Comparison of ENCODE assay signal across 9 cellular contexts in genomic region chr20:50731930-50732690, GRCh38. TPM values are rescaled to one million over a fixed set of nuclear protein-coding genes. Genes with fewer than 3 reads are reported as not detected.
DNase-seq lines count a peak whose midpoint lies in the region; ATAC-seq, FAIRE-seq and TF ChIP-seq lines count a peak whose summit lies in the region.
"Had no signal": no experiment of that assay in that cellular context is flagged by ENCODE, and none has a peak within 500 bp of the region (broad histone marks: within the 10 kb centered on the region; RNA-seq: fewer than 3 reads in every experiment).

No MANE protein-coding gene starts in this region.

- no peaks in the 10 kb centered on the region for H3K27me3 Mint-ChIP-seq in activated T-cell treated with anti-CD3 and anti-CD28 coated beads, Interleukin-2, amount 50 U/mL, for 72 hours (ENCODE audit: low read depth)

- intact Hi-C loops in kidney (cut with DNase I): no loop called here

- H4K20me1 ChIP-seq in BLaER1: peaks cover 48% of the 10 kb centered on the region

- DNase-seq in activated T-cell treated with anti-CD3 and anti-CD28 coated beads, Interleukin-2, amount 50 U/mL, for 72 hours: peak in 1 of 2 donors; percentile 6
- no peak for DNase-seq in kidney

- no peak for ATAC-seq in activated T-cell treated with anti-CD3 and anti-CD28 coated beads, Interleukin-2, amount 50 U/mL, for 72 hours (replicated peaks in 1 of 2)
- ATAC-seq in GM19324 (IDR thresholded peaks at IDR 0.05; ENCODE audit: low FRiP score, unreplicated experiment): no peak
- ATAC-seq in HG03460 (IDR thresholded peaks at IDR 0.05; ENCODE audit: unreplicated experiment): no peak
- no peak for ATAC-seq in HG02973 (IDR thresholded peaks at IDR 0.05; ENCODE audit: unreplicated experiment)

- FAIRE-seq in kidney (lab: Jason Lieb, UNC): no peak

- H3K27ac Mint-ChIP-seq in activated T-cell treated with anti-CD3 and anti-CD28 coated beads, Interleukin-2, amount 50 U/mL, for 72 hours: peak overlapping the region; percentile 35

- H3K36me3 Mint-ChIP-seq in activated T-cell treated with anti-CD3 and anti-CD28 coated beads, Interleukin-2, amount 50 U/mL, for 72 hours (ENCODE audit: insufficient read depth in 2 of 2): peaks cover 0 to 2% of the 10 kb centered on the region in 2 donors

- peaks cover 37% of the 10 kb centered on the region for H3K4me1 ChIP-seq in BLaER1
- H3K4me1 ChIP-seq in HUES6 (ENCODE audit: control insufficient read depth, insufficient read depth, low read length): peaks cover 27% of the 10 kb centered on the region
- H3K4me1 ChIP-seq in kidney (ENCODE audit: control insufficient read depth in 1 of 2, insufficient read depth in 1 of 2, low read depth in 1 of 2, low read length in 2 of 2): peaks cover 25 to 37% of the 10 kb centered on the region in 2 donors
- peaks cover 13% of the 10 kb centered on the region for H3K4me1 ChIP-seq in stomach smooth muscle (ENCODE audit: control insufficient read depth, insufficient read depth, low read length)

- H3K9me3 ChIP-seq in BLaER1 (no peaks in the 10 kb centered on the region), HUES6 (ENCODE audit: control insufficient read depth, insufficient read depth, low read depth, low read length) (no peaks in the 10 kb centered on the region), kidney (ENCODE audit: control insufficient read depth in 1 of 2, low read length in 2 of 2) (no peaks in the 10 kb centered on the region), stomach smooth muscle (ENCODE audit: control insufficient read depth in 2 of 2, low read length in 2 of 2) (no peaks in the 10 kb centered on the region)

- H3K9ac ChIP-seq in BLaER1 (peak overlapping the region; percentile 92), HUES6 (ENCODE audit: low read length) (peak overlapping the region; percentile 76), kidney (ENCODE audit: low read length in 2 of 2) (peak overlapping the region; percentile 57 to 98), stomach smooth muscle (ENCODE audit: low read length in 2 of 2) (peak overlapping the region; percentile 52 to 62)

- peak overlapping the region; percentile 88 for H3K27ac ChIP-seq in BLaER1
- H3K27ac ChIP-seq in HUES6 (ENCODE audit: low read depth, low read length): peak overlapping the region; percentile 90
- H3K27ac ChIP-seq in kidney (ENCODE audit: low read depth in 2 of 2, low read length in 2 of 2): peak overlapping the region; percentile 94 to 98
- H3K27ac ChIP-seq in stomach smooth muscle (ENCODE audit: low read length): no peak overlapping the region

- H3K4me3 ChIP-seq in BLaER1: peak overlapping the region; percentile 91
- H3K4me3 ChIP-seq in HUES6 (ENCODE audit: low read depth, low read length): peak overlapping the region; percentile 94
- peak overlapping the region; percentile 90 to 95 for H3K4me3 ChIP-seq in kidney (ENCODE audit: low read length in 2 of 2)
- peak overlapping the region; percentile 78 to 86 for H3K4me3 ChIP-seq in stomach smooth muscle (ENCODE audit: low read length in 2 of 2)

- H3K36me3 ChIP-seq in BLaER1 (peaks cover 10% of the 10 kb centered on the region; the same call in 1 of the 2 replicates), HUES6 (ENCODE audit: control insufficient read depth, insufficient read depth, low read length) (peaks cover 3% of the 10 kb centered on the region; the same call in 1 of the 2 replicates), kidney (ENCODE audit: control insufficient read depth in 1 of 2, insufficient read depth in 2 of 2, low read length in 2 of 2) (peaks cover 0 to 10% of the 10 kb centered on the region in 2 donors), stomach smooth muscle (ENCODE audit: control insufficient read depth in 2 of 2, insufficient read depth in 2 of 2, low read length in 2 of 2) (no peaks in the 10 kb centered on the region)

- H3K27me3 ChIP-seq in BLaER1 (no peaks in the 10 kb centered on the region), HUES6 (ENCODE audit: control insufficient read depth, insufficient read depth, low read length) (no peaks in the 10 kb centered on the region), stomach smooth muscle (ENCODE audit: control insufficient read depth in 1 of 2, insufficient read depth in 2 of 2, low read length in 2 of 2) (no peaks in the 10 kb centered on the region)

- H3K4me2 ChIP-seq in BLaER1: peak overlapping the region; percentile 91

- TF ChIP-seq CTCF in kidney (IDR thresholded peaks at IDR 0.05; ENCODE audit: borderline replicate concordance, extremely low read depth, insufficient read depth): no peak

- H3K4me3 Mint-ChIP-seq in activated T-cell treated with anti-CD3 and anti-CD28 coated beads, Interleukin-2, amount 50 U/mL, for 72 hours: peak overlapping the region; percentile 87 to 89

- H3K4me1 Mint-ChIP-seq in activated T-cell treated with anti-CD3 and anti-CD28 coated beads, Interleukin-2, amount 50 U/mL, for 72 hours (ENCODE audit: low read depth): peaks cover 47% of the 10 kb centered on the region

- no peaks in the 10 kb centered on the region for H3K9me3 Mint-ChIP-seq in activated T-cell treated with anti-CD3 and anti-CD28 coated beads, Interleukin-2, amount 50 U/mL, for 72 hours

RNA-seq across cellular contexts. Expression of gene PARD6B, which starts 0.7 kb away (rescaled TPM):
- 1 to 10 TPM; 4.3 to 5.0 TPM for total RNA-seq in activated T-cell treated with anti-CD3 and anti-CD28 coated beads, Interleukin-2, amount 50 U/mL, for 72 hours
- total RNA-seq in kidney: 72.0 TPM
- polyA plus RNA-seq in kidney (ENCODE audit: insufficient read depth, low read depth, low replicate concordance): 9.2 TPM

RNA-seq across cellular contexts. Expression of gene RIPOR3, which starts 40.8 kb away (rescaled TPM):
- total RNA-seq in activated T-cell treated with anti-CD3 and anti-CD28 coated beads, Interleukin-2, amount 50 U/mL, for 72 hours: under 1 TPM; 0.14 to 0.23 TPM
- total RNA-seq in kidney: 14.6 TPM
- 10.5 TPM for polyA plus RNA-seq in kidney (ENCODE audit: insufficient read depth, low read depth, low replicate concordance)
- total RNA-seq: pulmonary artery endothelial cell had no signal

Comparison
In these comparisons a context has a peak if more than half of its experiments do, and no peak if none do; other contexts are left out.
1. RNA of gene PARD6B, which starts 0.7 kb away (total RNA-seq): 72.0 TPM in kidney (single experiment); 4.3 to 5.0 TPM in activated T-cell treated with anti-CD3 and anti-CD28 coated beads, Interleukin-2, amount 50 U/mL, for 72 hours; every median in the first group is over 10 times any median in the second.
2. RNA of gene RIPOR3, which starts 40.8 kb away (total RNA-seq): 14.6 TPM in kidney (single experiment); 0.14 to 0.23 TPM in activated T-cell treated with anti-CD3 and anti-CD28 coated beads, Interleukin-2, amount 50 U/mL, for 72 hours; every median in the first group is over 10 times any median in the second.
3. Peak in every context shown above with its lines, with median percentiles within 50 percentile points of each other: H3K4me3 ChIP-seq and H3K9ac ChIP-seq.